Comparison of ENCODE assay signal across 18 cellular contexts in the genomic region with DNA sequence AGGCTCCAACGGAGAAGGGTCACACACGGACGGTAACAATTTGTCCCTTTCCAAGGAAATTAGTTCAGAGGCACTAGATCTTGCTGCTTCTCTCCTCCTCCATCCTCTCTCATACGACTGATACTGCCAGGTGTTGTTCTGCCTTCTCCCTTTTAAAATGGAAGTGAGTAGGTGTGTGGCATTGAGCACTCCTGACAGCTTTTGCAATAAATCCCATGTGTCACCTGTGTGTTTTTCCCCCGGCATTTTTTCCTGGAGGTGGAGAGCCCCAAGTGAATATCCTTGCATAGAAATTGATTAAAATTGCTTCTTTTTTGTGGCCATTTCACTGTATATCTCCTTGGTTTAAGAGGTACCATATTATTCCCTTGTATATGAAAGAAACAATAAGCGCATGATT. TPM values are rescaled to one million over a fixed set of nuclear protein-coding genes. Genes with fewer than 3 reads are reported as not detected.
A peak's percentile ranks its signal among the peaks of the same experiment; 100 is the strongest.
DNase-seq lines count a peak whose midpoint lies in the region; ATAC-seq and TF ChIP-seq lines count a peak whose summit lies in the region.
"Had no signal": no experiment of that assay in that cellular context is flagged by ENCODE, and none has a peak within 500 bp of the region (broad histone marks: within the 10 kb centered on the region; RNA-seq: fewer than 3 reads in every experiment).

No MANE protein-coding gene starts in this region.

- peak overlapping the region in 2 of 3 donors; percentile 18 to 61 for H3K27ac Mint-ChIP-seq in CD4-positive, CD25-positive, alpha-beta regulatory T cell
- H3K27ac Mint-ChIP-seq: activated B cell treated with CpG ODN at 0.5 μM for 24 hours had no signal

- H3K9me3 ChIP-seq in CD4-positive, CD25-positive, alpha-beta regulatory T cell (ENCODE audit: control insufficient read depth in 2 of 2, low read length in 2 of 2): no peaks in the 10 kb centered on the region
- no peaks in the 10 kb centered on the region for H3K9me3 ChIP-seq in HUES48 (ENCODE audit: control insufficient read depth, insufficient read depth, low read length)
- no peaks in the 10 kb centered on the region for H3K9me3 ChIP-seq in parathyroid adenoma (ENCODE audit: control insufficient read depth, low read length)
- H3K9me3 ChIP-seq: tibial nerve had no signal

- peaks cover 31% of the 10 kb centered on the region for H3K36me3 ChIP-seq in CD4-positive, CD25-positive, alpha-beta regulatory T cell (ENCODE audit: control insufficient read depth, insufficient read depth, low read length)
- peaks cover 94% of the 10 kb centered on the region for H3K36me3 ChIP-seq in HUES48 (ENCODE audit: control insufficient read depth, insufficient read depth, low read length)
- H3K36me3 ChIP-seq in parathyroid adenoma (ENCODE audit: control insufficient read depth, insufficient read depth, low read length): no peaks in the 10 kb centered on the region

- no peaks in the 10 kb centered on the region for H3K9me3 Mint-ChIP-seq in CD4-positive, CD25-positive, alpha-beta regulatory T cell
- H3K9me3 Mint-ChIP-seq: activated B cell treated with CpG ODN at 0.5 μM for 24 hours; activated naive CD8-positive, alpha-beta T cell treated with anti-CD3 and anti-CD28 coated beads, Interleukin-2, amount 50 U/mL, for 24 hours; H9 had no signal

- no peaks in the 10 kb centered on the region for H3K79me2 ChIP-seq in parathyroid adenoma

- H3K27ac ChIP-seq in CD4-positive, CD25-positive, alpha-beta regulatory T cell (ENCODE audit: insufficient read depth, low read length, poor library complexity, severe bottlenecking): no peak overlapping the region
- H3K27ac ChIP-seq in HUES48 (ENCODE audit: low read depth, low read length): peak overlapping the region; percentile 68
- H3K27ac ChIP-seq in coronary artery: peak overlapping the region; percentile 62 to 84
- H3K27ac ChIP-seq in parathyroid adenoma: peak overlapping the region; percentile 60
- H3K27ac ChIP-seq: KMS-11, RWPE1 had no signal

- ATAC-seq in CD4-positive, CD25-positive, alpha-beta regulatory T cell (ENCODE audit: low read depth in 2 of 2): no peak
- ATAC-seq in esophagus mucosa: no peak
- ATAC-seq: activated naive CD8-positive, alpha-beta T cell treated with anti-CD3 and anti-CD28 coated beads, Interleukin-2, amount 50 U/mL, for 24 hours; sciatic nerve had no signal

- H3K27me3 ChIP-seq in CD4-positive, CD25-positive, alpha-beta regulatory T cell (ENCODE audit: control insufficient read depth, insufficient read depth, low read length): no peaks in the 10 kb centered on the region
- H3K27me3 ChIP-seq in HUES48 (ENCODE audit: control insufficient read depth, insufficient read depth, low read length): no peaks in the 10 kb centered on the region
- no peaks in the 10 kb centered on the region for H3K27me3 ChIP-seq in parathyroid adenoma (ENCODE audit: control insufficient read depth, insufficient read depth, low read length)
- H3K27me3 ChIP-seq: tibial nerve had no signal

- H3K36me3 Mint-ChIP-seq in CD4-positive, CD25-positive, alpha-beta regulatory T cell: peaks cover 56% of the 10 kb centered on the region

- no peak for DNase-seq in CD4-positive, CD25-positive, alpha-beta regulatory T cell
- DNase-seq in coronary artery (ENCODE audit: low spot score): no peak
- no peak for DNase-seq in NCI-H2227 treated with DMSO at 0.1 percent for 48 hours (lab: John Stamatoyannopoulos, UW)
- DNase-seq in NCI-H1048 (lab: John Stamatoyannopoulos, UW): no peak
- DNase-seq in NCI-H1436 (lab: John Stamatoyannopoulos, UW): no peak
- DNase-seq: activated B cell treated with CpG ODN at 0.5 μM for 24 hours; activated naive CD8-positive, alpha-beta T cell treated with anti-CD3 and anti-CD28 coated beads, Interleukin-2, amount 50 U/mL, for 24 hours; H9; NCI-H1417 treated with DMSO at 0.1 percent for 48 hours; NCI-H345; NK-92 treated with Interleukin-12 subunit alpha and Interleukin-12 subunit beta, amount 100 ng/mL, for 24 hours had no signal

- H2AFZ ChIP-seq in parathyroid adenoma: peak overlapping the region; percentile 0

- H3K4me3 ChIP-seq in CD4-positive, CD25-positive, alpha-beta regulatory T cell (ENCODE audit: low read depth, low read length): no peak overlapping the region
- no peak overlapping the region for H3K4me3 ChIP-seq in HUES48 (ENCODE audit: low read depth, low read length)
- H3K4me3 ChIP-seq in coronary artery: no peak overlapping the region
- H3K4me3 ChIP-seq in parathyroid adenoma (ENCODE audit: low read depth, low read length): no peak overlapping the region
- H3K4me3 ChIP-seq: tibial nerve had no signal

- H3K4me3 Mint-ChIP-seq in CD4-positive, CD25-positive, alpha-beta regulatory T cell: no peak overlapping the region
- H3K4me3 Mint-ChIP-seq: activated B cell treated with CpG ODN at 0.5 μM for 24 hours; activated naive CD8-positive, alpha-beta T cell treated with anti-CD3 and anti-CD28 coated beads, Interleukin-2, amount 50 U/mL, for 24 hours; H9 had no signal

- H3K4me2 ChIP-seq in parathyroid adenoma (ENCODE audit: low read length): no peak overlapping the region
- H3K4me2 ChIP-seq: KMS-11 had no signal

- H3K27me3 Mint-ChIP-seq in CD4-positive, CD25-positive, alpha-beta regulatory T cell: no peaks in the 10 kb centered on the region
- H3K27me3 Mint-ChIP-seq: activated B cell treated with CpG ODN at 0.5 μM for 24 hours; activated naive CD8-positive, alpha-beta T cell treated with anti-CD3 and anti-CD28 coated beads, Interleukin-2, amount 50 U/mL, for 24 hours had no signal

- no peaks in the 10 kb centered on the region for H3K4me1 ChIP-seq in CD4-positive, CD25-positive, alpha-beta regulatory T cell (ENCODE audit: control insufficient read depth, insufficient read depth, low read length, poor library complexity, severe bottlenecking)
- H3K4me1 ChIP-seq in HUES48 (ENCODE audit: control insufficient read depth, insufficient read depth, low read length): no peaks in the 10 kb centered on the region
- peaks cover 4% of the 10 kb centered on the region for H3K4me1 ChIP-seq in parathyroid adenoma

- peaks cover 7 to 19% (median 13%) of the 10 kb centered on the region in 4 donors for H3K4me1 Mint-ChIP-seq in CD4-positive, CD25-positive, alpha-beta regulatory T cell
- H3K4me1 Mint-ChIP-seq: H9 had no signal

- no peak overlapping the region for H3K9ac ChIP-seq in HUES48 (ENCODE audit: low read depth, low read length)
- H3K9ac ChIP-seq in parathyroid adenoma: no peak overlapping the region
- H3K9ac ChIP-seq: KMS-11 had no signal

- TF ChIP-seq CTCF in coronary artery (IDR thresholded peaks at IDR 0.05) (no peak), parathyroid adenoma (IDR thresholded peaks at IDR 0.05) (no peak)

RNA-seq across cellular contexts. Expression of a gene that starts 26.2 kb away (rescaled TPM):
- total RNA-seq in CD4-positive, CD25-positive, alpha-beta regulatory T cell: 1.3 TPM
- under 1 TPM in 3 of 4 donors, not detected in 1; 0.08 to 0.92 (median 0.17) TPM for polyA plus RNA-seq in CD4-positive, CD25-positive, alpha-beta regulatory T cell
- 0.16 TPM for total RNA-seq in esophagus mucosa

RNA-seq across cellular contexts. Expression of a gene that starts 51.0 kb away (rescaled TPM):
- 38.7 TPM for total RNA-seq in CD4-positive, CD25-positive, alpha-beta regulatory T cell
- 10 to 100 TPM; 39.6 to 60.4 (median 45.5) TPM for polyA plus RNA-seq in CD4-positive, CD25-positive, alpha-beta regulatory T cell
- 76.0 TPM for total RNA-seq in esophagus mucosa
